In the genomic region with DNA sequence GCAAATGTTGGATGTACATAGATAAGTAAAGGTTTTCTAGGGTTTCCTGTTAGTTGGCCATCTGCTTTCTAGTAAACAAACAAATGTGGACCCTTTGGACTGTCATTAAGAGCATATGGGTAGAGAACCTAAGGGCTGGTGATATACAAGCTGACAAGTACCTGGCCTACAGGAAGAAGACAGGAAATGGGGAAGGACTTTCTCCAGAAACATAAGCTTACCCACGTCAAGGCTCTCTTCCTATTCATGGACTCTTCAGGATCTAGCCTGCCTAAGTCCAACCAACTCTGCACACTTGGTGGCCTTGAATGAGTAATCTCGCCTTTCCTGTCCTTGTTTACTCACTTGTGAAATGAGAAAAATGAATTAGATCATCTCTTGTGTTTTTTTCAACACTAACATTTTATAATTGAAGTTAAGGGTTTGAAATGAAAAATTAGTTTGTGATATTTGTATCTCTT, we compare ENCODE assay signal across 16 cellular contexts. TPM values are rescaled to one million over a fixed set of nuclear protein-coding genes. Genes with fewer than 3 reads are reported as not detected.
DNase-seq lines count a peak whose midpoint lies in the region; ATAC-seq and TF ChIP-seq lines count a peak whose summit lies in the region.
"Had no signal": no experiment of that assay in that cellular context is flagged by ENCODE, and none has a peak within 500 bp of the region (broad histone marks: within the 10 kb centered on the region; RNA-seq: fewer than 3 reads in every experiment).

No MANE protein-coding gene starts in this region.

- BruUV-seq in mammary epithelial cell (replicated peaks; lab: Mats Ljungman, UMichigan): no TSS peak

- TF ChIP-seq CTCF in mammary epithelial cell (conservative IDR thresholded peaks at IDR 0.05 in 1 of 2, IDR thresholded peaks at IDR 0.05 in 1 of 2; ENCODE audit: extremely low read depth in 1 of 2, insufficient read depth in 1 of 2, low read depth in 1 of 2, low read length in 2 of 2) (no peak), lower lobe of right lung (IDR thresholded peaks at IDR 0.05) (no peak)
- no peak for TF ChIP-seq CTCF in CD4-positive, alpha-beta T cell (IDR thresholded peaks at IDR 0.05)

- intact Hi-C loops in mammary epithelial cell (cut with micrococcal nuclease) (loop anchor here (1.0 kb wide), 1 partner anchor 22 kb away; no protein-coding TSS in a partner anchor), lower lobe of right lung (cut with DNase I) (no loop called here)
- intact Hi-C loops in CD4-positive, alpha-beta T cell (cut with DNase I, micrococcal nuclease): no loop called here

- peak; percentile 44 to 55 for ATAC-seq in lower lobe of right lung
- ATAC-seq in CD4-positive, alpha-beta T cell (ENCODE audit: poor library complexity): no peak
- ATAC-seq in HG03520 (IDR thresholded peaks at IDR 0.05; ENCODE audit: unreplicated experiment): no peak
- ATAC-seq: T-helper 17 cell had no signal

- H3K36me3 ChIP-seq in mammary epithelial cell (ENCODE audit: insufficient read depth, low read length): no peaks in the 10 kb centered on the region
- H3K36me3 ChIP-seq in lower lobe of right lung: no peaks in the 10 kb centered on the region
- H3K36me3 ChIP-seq: BLaER1, left ventricle myocardium inferior had no signal

- H3K36me3 Mint-ChIP-seq in CD4-positive, alpha-beta T cell (ENCODE audit: low read depth): no peaks in the 10 kb centered on the region
- H3K36me3 Mint-ChIP-seq: activated CD4-positive, alpha-beta memory T cell treated with anti-CD3 and anti-CD28 coated beads for 36 hours had no signal

- no peak overlapping the region for H3K9ac ChIP-seq in mammary epithelial cell (ENCODE audit: insufficient read depth, low read length)
- H3K9ac ChIP-seq: BLaER1 had no signal

- H3K27me3 ChIP-seq in mammary epithelial cell (ENCODE audit: insufficient read depth, low read length) (no peaks in the 10 kb centered on the region), lower lobe of right lung (ENCODE audit: low read depth) (no peaks in the 10 kb centered on the region)
- H3K27me3 ChIP-seq in CD4-positive, alpha-beta T cell (ENCODE audit: control insufficient read depth, insufficient read depth, low read length): no peaks in the 10 kb centered on the region
- H3K27me3 ChIP-seq: BLaER1 had no signal

- H3K9me3 Mint-ChIP-seq in CD4-positive, alpha-beta T cell: no peaks in the 10 kb centered on the region
- H3K9me3 Mint-ChIP-seq: activated CD4-positive, alpha-beta memory T cell treated with anti-CD3 and anti-CD28 coated beads for 36 hours; dendritic cell treated with granulocyte-macrophage colony-stimulating factor and Interleukin-4, amounts not matched to agents 40 ng/mL and 50 ng/mL, for 4 days had no signal

- H3K79me2 ChIP-seq in mammary epithelial cell (ENCODE audit: insufficient read depth, low read length): no peaks in the 10 kb centered on the region

- H3K27ac ChIP-seq in mammary epithelial cell (ENCODE audit: insufficient read depth, low read depth, low read length) (no peak overlapping the region), lower lobe of right lung (peak overlapping the region; percentile 51)
- no peak overlapping the region for H3K27ac ChIP-seq in CD4-positive, alpha-beta T cell (ENCODE audit: low read depth, low read length)
- H3K27ac ChIP-seq: BLaER1 had no signal

- 48% methylated on average over 2 of the region's 2 CpGs for WGBS in mammary epithelial cell (ENCODE audit: low coverage, missing lambda C conversion rate)

- H3K4me2 ChIP-seq in mammary epithelial cell (ENCODE audit: insufficient read depth, low read depth, low read length): no peak overlapping the region
- H3K4me2 ChIP-seq: BLaER1 had no signal

- dilution Hi-C loops in mammary epithelial cell (cut with HindIII; ENCODE audit: low sequenced_read_pairs): no loop called here

- H3K9me3 ChIP-seq in mammary epithelial cell (replicated peaks; ENCODE audit: insufficient read depth, low read length) (no peaks in the 10 kb centered on the region), lower lobe of right lung (no peaks in the 10 kb centered on the region)
- H3K9me3 ChIP-seq in CD4-positive, alpha-beta T cell (ENCODE audit: control insufficient read depth, low read length): no peaks in the 10 kb centered on the region
- H3K9me3 ChIP-seq: BLaER1, left ventricle myocardium inferior had no signal

- peaks cover 8% of the 10 kb centered on the region for H3K4me1 ChIP-seq in mammary epithelial cell (ENCODE audit: insufficient read depth, low read length)
- peaks cover 31% of the 10 kb centered on the region for H3K4me1 ChIP-seq in lower lobe of right lung
- H3K4me1 ChIP-seq: BLaER1 had no signal

- H3K4me3 Mint-ChIP-seq in CD4-positive, alpha-beta T cell: no peak overlapping the region
- H3K4me3 Mint-ChIP-seq: activated CD4-positive, alpha-beta memory T cell treated with anti-CD3 and anti-CD28 coated beads for 36 hours; dendritic cell treated with granulocyte-macrophage colony-stimulating factor and Interleukin-4, amounts not matched to agents 40 ng/mL and 50 ng/mL, for 4 days; T-helper 17 cell had no signal

- no peaks in the 10 kb centered on the region for H3K4me1 Mint-ChIP-seq in CD4-positive, alpha-beta T cell (ENCODE audit: low read depth)
- H3K4me1 Mint-ChIP-seq: T-helper 17 cell had no signal

- no peaks in the 10 kb centered on the region for H4K20me1 ChIP-seq in mammary epithelial cell (ENCODE audit: insufficient read depth, low read length)
- H4K20me1 ChIP-seq: BLaER1 had no signal

- CTCF ChIA-PET in mammary epithelial cell (lab: Charles Lee; ENCODE audit: low non-redundant PET): no interaction called here
- CTCF ChIA-PET in CD4-positive, alpha-beta T cell (lab: Charles Lee): no interaction called here

- DNase-seq in DMS153 (lab: John Stamatoyannopoulos, UW) (peak; percentile 18), HuH-7 (ENCODE audit: low spot score) (peak; percentile 2), mammary epithelial cell (peak; percentile 57), lower lobe of right lung (no peak), NCI-H1417 treated with DMSO at 0.1 percent for 48 hours (lab: John Stamatoyannopoulos, UW) (no peak), SK-N-DZ (ENCODE audit: low spot score) (no peak)
- DNase-seq in CD4-positive, alpha-beta T cell: no peak
- DNase-seq: activated CD4-positive, alpha-beta memory T cell treated with anti-CD3 and anti-CD28 coated beads for 36 hours; activated gamma-delta T cell; left ventricle myocardium inferior; NCI-H1694; stimulated activated CD4-positive, alpha-beta T cell treated with anti-CD3 and anti-CD28 coated beads, Interleukin-1b, Interleukin-23, amount 100 ng/mL, for 48 hours; T-helper 17 cell had no signal

- no peaks in the 10 kb centered on the region for H3K27me3 Mint-ChIP-seq in CD4-positive, alpha-beta T cell
- H3K27me3 Mint-ChIP-seq: activated CD4-positive, alpha-beta memory T cell treated with anti-CD3 and anti-CD28 coated beads for 36 hours; dendritic cell treated with granulocyte-macrophage colony-stimulating factor and Interleukin-4, amounts not matched to agents 40 ng/mL and 50 ng/mL, for 4 days; T-helper 17 cell had no signal

- in situ Hi-C loops in mammary epithelial cell (cut with MboI; ENCODE audit: low sequenced_read_pairs in 2 of 2): no loop called here

- no peak overlapping the region for H3K27ac Mint-ChIP-seq in CD4-positive, alpha-beta T cell
- H3K27ac Mint-ChIP-seq: activated CD4-positive, alpha-beta memory T cell treated with anti-CD3 and anti-CD28 coated beads for 36 hours; dendritic cell treated with granulocyte-macrophage colony-stimulating factor and Interleukin-4, amounts not matched to agents 40 ng/mL and 50 ng/mL, for 4 days; T-helper 17 cell had no signal

- H3K4me3 ChIP-seq in mammary epithelial cell (replicated peaks in 1 of 3; ENCODE audit: insufficient read depth in 1 of 3, low read depth in 2 of 3, low read length in 3 of 3): no peak overlapping the region
- H3K4me3 ChIP-seq in lower lobe of right lung: no peak overlapping the region
- H3K4me3 ChIP-seq: BLaER1, left ventricle myocardium inferior had no signal

- peak overlapping the region; percentile 46 for H2AFZ ChIP-seq in mammary epithelial cell (ENCODE audit: low read depth, low read length)

- POLR2A ChIA-PET in CD4-positive, alpha-beta T cell (lab: Charles Lee): no interaction called here

RNA-seq across cellular contexts. Expression of a gene that starts 22.2 kb away (rescaled TPM):
- 10 to 100 TPM; 31.4 to 31.7 TPM for total RNA-seq in mammary epithelial cell
- 23.1 TPM for polyA plus RNA-seq in mammary epithelial cell
- 21.3 TPM for polyA minus RNA-seq in mammary epithelial cell
- 54.0 TPM for total RNA-seq in lower lobe of right lung
- under 1 TPM; 0.28 to 0.36 TPM for total RNA-seq in CD4-positive, alpha-beta T cell
- polyA plus RNA-seq in SK-N-DZ (2014; cell fraction: cytosol; rRNA removed): 23.5 and 25.0 TPM in 2 replicates
- 21.9 and 22.7 TPM in 2 replicates for polyA plus RNA-seq in SK-N-DZ (2014; cell fraction: nucleus; rRNA removed)

Comparison
In these comparisons a context has a peak if more than half of its experiments do, and no peak if none do; other contexts are left out.
1. DNase-seq: peak in DMS153 (single experiment), HuH-7 (single experiment) and mammary epithelial cell (single experiment); none in lower lobe of right lung (single experiment), CD4-positive, alpha-beta T cell (0 of 10), NCI-H1417 treated with DMSO at 0.1 percent for 48 hours (single experiment) and SK-N-DZ (single experiment).
2. ATAC-seq: peak in lower lobe of right lung (2 of 2); none in CD4-positive, alpha-beta T cell (single experiment) and HG03520 (single experiment).
3. RNA of a gene that starts 22.2 kb away (total RNA-seq): 54.0 TPM in lower lobe of right lung (single experiment) and 31.4 to 31.7 TPM in mammary epithelial cell; 0.28 to 0.36 TPM in CD4-positive, alpha-beta T cell; every median in the first group is over 10 times any median in the second.